ENCODE assay signal across 18 cellular contexts in the genomic region with DNA sequence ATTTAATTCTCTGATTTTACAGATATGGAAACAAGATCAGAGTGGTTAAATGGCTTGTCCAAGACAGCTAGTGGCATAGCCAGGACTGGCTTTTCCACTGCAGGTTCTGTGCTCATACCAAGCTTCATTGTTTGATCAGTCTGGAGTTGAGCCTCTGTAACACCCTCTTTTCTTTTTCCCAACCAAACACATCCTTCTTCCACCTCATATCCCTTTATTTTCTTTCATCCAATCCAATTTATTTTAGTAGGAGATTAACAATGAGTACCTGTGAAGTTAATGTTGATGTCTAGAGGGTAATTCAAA.
A peak's percentile ranks its signal among the peaks of the same experiment; 100 is the strongest.
DNase-seq lines count a peak whose midpoint lies in the region; ATAC-seq, FAIRE-seq and TF ChIP-seq lines count a peak whose summit lies in the region.
"Had no signal": no experiment of that assay in that cellular context is flagged by ENCODE, and none has a peak within 500 bp of the region (broad histone marks: within the 10 kb centered on the region; RNA-seq: fewer than 3 reads in every experiment).

No MANE protein-coding gene starts in this region.

- no peak overlapping the region for H3K4me2 ChIP-seq in mesenchymal stem cell (ENCODE audit: low read length, poor library complexity, severe bottlenecking)
- H3K4me2 ChIP-seq in PC-3 (ENCODE audit: low read length), result no peak overlapping the region

- BruUV-seq in PC-3 (replicated peaks; lab: Mats Ljungman, UMichigan), result no TSS peak

- H3K27me3 ChIP-seq in mesenchymal stem cell (ENCODE audit: control insufficient read depth in 1 of 2, insufficient read depth in 1 of 2, low read length in 2 of 2), result no peaks in the 10 kb centered on the region
- 0 out of 2 replicates have a peak, but pooled peaks cover 7% of the 10 kb centered on the region for H3K27me3 ChIP-seq in PC-3 (ENCODE audit: low read length)
- H3K27me3 ChIP-seq: dorsolateral prefrontal cortex, gastrocnemius medialis had no signal

- FAIRE-seq in kidney (lab: Jason Lieb, UNC), result no peak
- FAIRE-seq: bronchial epithelial cell, GM12891 had no signal

- ATAC-seq in GM21447 (IDR thresholded peaks at IDR 0.05; ENCODE audit: unreplicated experiment) (no peak), PC-3 (no peak)
- ATAC-seq: gastrocnemius medialis had no signal

- no peaks in the 10 kb centered on the region for H3K79me1 ChIP-seq in mesenchymal stem cell (replicated peaks; ENCODE audit: low read length, poor library complexity, severe bottlenecking)

- POLR2A ChIA-PET in PC-3 (lab: Charles Lee; ENCODE audit: unreplicated experiment), result no interaction called here

- H3K79me2 ChIP-seq in PC-3 (ENCODE audit: low read length), result no peaks in the 10 kb centered on the region
- H3K79me2 ChIP-seq: parathyroid adenoma had no signal

- H3K9ac ChIP-seq in mesenchymal stem cell (ENCODE audit: low read length) (peak overlapping the region; percentile 11), PC-3 (ENCODE audit: low read length) (no peak overlapping the region), kidney (ENCODE audit: low read length in 2 of 2) (no peak overlapping the region)
- H3K9ac ChIP-seq: parathyroid adenoma had no signal

- no peak overlapping the region for H3K18ac ChIP-seq in mesenchymal stem cell (ENCODE audit: low read depth in 1 of 2, low read length in 2 of 2)

- no peak overlapping the region for H2BK12ac ChIP-seq in mesenchymal stem cell (ENCODE audit: low read length in 2 of 2)

- no peak overlapping the region for H3K4me3 ChIP-seq in mesenchymal stem cell (ENCODE audit: insufficient read depth in 1 of 2, low read depth in 1 of 2, low read length in 2 of 2)
- H3K4me3 ChIP-seq in PC-3 (ENCODE audit: low read length), result no peak overlapping the region
- no peak overlapping the region for H3K4me3 ChIP-seq in kidney (ENCODE audit: low read length in 2 of 2)
- H3K4me3 ChIP-seq: dorsolateral prefrontal cortex, gastrocnemius medialis had no signal

- H3K27ac ChIP-seq in 22Rv1 (peak overlapping the region; percentile 65), mesenchymal stem cell (ENCODE audit: low read length, poor library complexity, severe bottlenecking) (no peak overlapping the region), PC-3 (ENCODE audit: low read length) (no peak overlapping the region), kidney (ENCODE audit: low read depth in 2 of 2, low read length in 2 of 2) (no peak overlapping the region)
- H3K27ac ChIP-seq: dorsolateral prefrontal cortex, gastrocnemius medialis, parathyroid adenoma had no signal

- H3K23ac ChIP-seq in mesenchymal stem cell (ENCODE audit: low read length in 2 of 2), result no peak overlapping the region

- no peaks in the 10 kb centered on the region for H4K20me1 ChIP-seq in PC-3 (ENCODE audit: low read length)

- no peaks in the 10 kb centered on the region for H3K4me1 ChIP-seq in mesenchymal stem cell (ENCODE audit: control insufficient read depth, insufficient read depth, low read depth, low read length)
- H3K4me1 ChIP-seq in PC-3 (ENCODE audit: insufficient read depth, low read length), result no peaks in the 10 kb centered on the region
- H3K4me1 ChIP-seq in kidney (ENCODE audit: control insufficient read depth in 1 of 2, insufficient read depth in 1 of 2, low read depth in 1 of 2, low read length in 2 of 2), result peaks cover 0 to 7% of the 10 kb centered on the region in 2 donors
- H3K4me1 ChIP-seq: parathyroid adenoma had no signal

- CTCF ChIA-PET in PC-3 (lab: Charles Lee), result no interaction called here

- H2BK15ac ChIP-seq in mesenchymal stem cell (ENCODE audit: low read depth, poor library complexity, severe bottlenecking), result no peak overlapping the region

- H2BK5ac ChIP-seq in mesenchymal stem cell (ENCODE audit: low read depth, low read length, poor library complexity, severe bottlenecking), result no peak overlapping the region

- DNase-seq in DMS53 (lab: John Stamatoyannopoulos, UW) (peak; percentile 69), NCI-H69 (lab: John Stamatoyannopoulos, UW) (peak; percentile 83), mesenchymal stem cell (no peak), putamen (ENCODE audit: low spot score) (no peak), PC-3 (no peak), kidney (no peak)
- DNase-seq: activated CD4-positive, CD25-positive, alpha-beta regulatory T cell treated with anti-CD3 and anti-CD28 coated beads, Interleukin-2, amount 50 U/mL, for 72 hours; activated naive CD8-positive, alpha-beta T cell treated with anti-CD3 and anti-CD28 coated beads for 36 hours; dorsolateral prefrontal cortex; gastrocnemius medialis; stimulated activated CD4-positive, alpha-beta T cell treated with anti-CD3 and anti-CD28 coated beads, Interleukin-4, amount 100 ng/mL, for 4 hours; substantia nigra; T-helper 9 cell had no signal

- no peak overlapping the region for H2AK5ac ChIP-seq in mesenchymal stem cell (ENCODE audit: low read length, severe bottlenecking)

- no peak overlapping the region for H2BK120ac ChIP-seq in mesenchymal stem cell (ENCODE audit: low read depth, low read length)

- no peak overlapping the region for H4K91ac ChIP-seq in mesenchymal stem cell (ENCODE audit: low read length)

- no peak overlapping the region for H4K8ac ChIP-seq in mesenchymal stem cell (ENCODE audit: low read length)

- H3K14ac ChIP-seq in mesenchymal stem cell (ENCODE audit: low read length in 2 of 2), result no peak overlapping the region

- H3F3A ChIP-seq in PC-3 (ENCODE audit: low read length, unreplicated experiment), result no peaks in the 10 kb centered on the region

- H3K36me3 ChIP-seq in mesenchymal stem cell (ENCODE audit: control insufficient read depth in 1 of 2, insufficient read depth in 2 of 2, low read depth in 1 of 2, low read length in 2 of 2) (no peaks in the 10 kb centered on the region), PC-3 (ENCODE audit: low read depth, low read length) (no peaks in the 10 kb centered on the region), kidney (ENCODE audit: control insufficient read depth in 1 of 2, insufficient read depth in 2 of 2, low read length in 2 of 2) (no peaks in the 10 kb centered on the region)
- H3K36me3 ChIP-seq: gastrocnemius medialis had no signal

- H3K9me3 ChIP-seq in mesenchymal stem cell (ENCODE audit: control insufficient read depth, low read length), result no peaks in the 10 kb centered on the region
- H3K9me3 ChIP-seq in PC-3 (ENCODE audit: low read length), result no peaks in the 10 kb centered on the region
- H3K9me3 ChIP-seq in kidney (ENCODE audit: control insufficient read depth in 1 of 2, low read length in 2 of 2), result no peaks in the 10 kb centered on the region
- H3K9me3 ChIP-seq: gastrocnemius medialis had no signal

- no peak overlapping the region for H3K4ac ChIP-seq in mesenchymal stem cell (ENCODE audit: low read depth in 1 of 2, low read length in 2 of 2)

- no peaks in the 10 kb centered on the region for H3K9me2 ChIP-seq in PC-3 (replicated peaks; ENCODE audit: low read length)

- H2AFZ ChIP-seq in mesenchymal stem cell (ENCODE audit: low read depth, low read length) (no peak overlapping the region), PC-3 (ENCODE audit: low read length) (no peak overlapping the region)
- H2AFZ ChIP-seq: parathyroid adenoma had no signal

- no peak for TF ChIP-seq CTCF in 22Rv1 (IDR thresholded peaks at IDR 0.05)
- TF ChIP-seq CTCF in PC-3 (conservative IDR thresholded peaks at IDR 0.05; ENCODE audit: low read depth, low read length), result no peak
- no peak for TF ChIP-seq CTCF in kidney (IDR thresholded peaks at IDR 0.05; ENCODE audit: borderline replicate concordance, extremely low read depth, insufficient read depth)

- intact Hi-C loops in PC-3 (cut with micrococcal nuclease) (no loop called here), kidney (cut with DNase I) (no loop called here)

Comparison
In these comparisons a context has a peak if more than half of its experiments do, and no peak if none do; other contexts are left out.
1. DNase-seq: peak in DMS53 (single experiment) and NCI-H69 (single experiment); none in mesenchymal stem cell (single experiment), putamen (single experiment), PC-3 (single experiment) and kidney (single experiment).